Comparison of ENCODE assay signal across 26 cellular contexts in genomic region chr10:37226524-37226923, GRCh38.
"Had no signal": no experiment of that assay in that cellular context is flagged by ENCODE, and none has a peak within 500 bp of the region (broad histone marks: within the 10 kb centered on the region; RNA-seq: fewer than 3 reads in every experiment).

No MANE protein-coding gene starts in this region.

- DNase-seq: cortex of kidney; effector CD8-positive, alpha-beta T cell; effector memory CD8-positive, alpha-beta T cell; endodermal cell; erythroblast; esophagus squamous epithelium; foreskin fibroblast; foreskin melanocyte; gastrocnemius medialis; glutamatergic neuron; head of caudate nucleus; heart right ventricle; hippocampal formation; left cardiac atrium; left lung; left ventricle myocardium superior; lower lobe of right lung; mesenchymal stem cell; mucosa of descending colon; naive B cell; naive thymus-derived CD8-positive, alpha-beta T cell had no signal

- FAIRE-seq: endometrium, islet of Langerhans, keratinocyte had no signal

- H3K4me1 ChIP-seq: esophagus squamous epithelium, gastrocnemius medialis, heart right ventricle, left lung, lower lobe of right lung had no signal

- H3K4me3 ChIP-seq: esophagus squamous epithelium, gastrocnemius medialis, heart right ventricle, left lung, lower lobe of right lung, mucosa of descending colon had no signal

- ATAC-seq: effector memory CD8-positive, alpha-beta T cell; esophagus mucosa; gastrocnemius medialis; heart right ventricle; left cardiac atrium; left lung; left ventricle myocardium superior; lower lobe of right lung; mucosa of descending colon; naive thymus-derived CD8-positive, alpha-beta T cell had no signal

- H3K36me3 ChIP-seq: esophagus squamous epithelium, gastrocnemius medialis, heart right ventricle, left lung, lower lobe of right lung had no signal

- H3K27ac ChIP-seq: epithelial cell of prostate, esophagus squamous epithelium, gastrocnemius medialis, heart right ventricle, left lung, lower lobe of right lung had no signal

- H3K9me3 ChIP-seq: esophagus squamous epithelium, gastrocnemius medialis, left lung, lower lobe of right lung had no signal

- H3K27me3 ChIP-seq: esophagus squamous epithelium, gastrocnemius medialis, heart right ventricle, left lung had no signal
